In the genomic region with DNA sequence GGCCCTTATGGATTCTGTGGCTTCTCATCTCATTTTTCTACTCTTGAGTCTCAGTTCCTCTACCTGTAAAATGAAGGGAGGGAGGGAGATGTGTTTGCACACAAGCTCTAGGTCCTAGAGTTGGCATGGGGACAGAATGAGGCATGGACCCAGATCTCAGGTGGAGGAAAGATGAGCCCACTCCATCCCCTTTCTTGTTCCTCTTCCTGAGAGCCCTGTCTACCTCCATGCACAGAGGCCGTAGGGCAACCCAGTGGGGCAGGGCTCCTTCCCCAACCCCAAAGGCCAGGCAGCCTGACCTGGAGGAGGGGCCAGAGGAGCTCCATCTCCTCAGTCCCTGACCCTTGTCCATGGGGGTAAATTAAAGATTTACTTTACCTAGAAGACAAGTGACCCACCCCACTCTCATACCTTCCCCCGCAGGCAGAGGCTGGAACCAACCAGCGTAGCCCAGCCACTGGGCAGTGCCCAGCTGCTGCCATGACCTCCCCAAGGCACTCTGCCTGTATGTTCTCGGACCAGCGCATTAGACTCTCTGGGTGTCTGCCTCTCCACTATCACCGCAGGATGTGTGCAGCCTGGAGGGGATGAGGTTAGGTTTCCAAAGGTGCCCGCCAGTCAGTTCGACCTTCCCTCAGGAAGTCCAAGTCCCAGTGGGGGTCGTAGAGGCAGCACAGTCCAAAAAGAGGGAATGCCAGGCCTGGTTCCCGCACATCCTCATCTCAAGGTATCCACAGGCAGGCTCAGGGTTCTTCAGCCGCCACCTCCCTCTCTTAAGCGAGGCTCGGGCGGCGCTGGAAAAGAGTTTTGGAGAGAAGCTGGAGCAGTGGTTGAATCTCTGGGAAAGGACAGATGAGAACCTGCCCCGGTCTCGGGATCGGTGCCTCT, we compare ENCODE assay signal across 1 cellular context.
TF ChIP-seq lines count a peak whose summit lies in the region.

No MANE protein-coding gene starts in this region.

TF ChIP-seq in HCT116, 20 proteins besides CTCF, POLR2A, EP300 and RAD21:
- TF ChIP-seq YY1 (IDR thresholded peaks at IDR 0.05; ENCODE audit: extremely low read depth, insufficient replicate concordance, low read depth, low read length) (no peak), CEBPB (IDR thresholded peaks at IDR 0.05; ENCODE audit: low read depth) (no peak), EGR1 (IDR thresholded peaks at IDR 0.05; ENCODE audit: low read depth) (no peak), FOSL1 (IDR thresholded peaks at IDR 0.05; ENCODE audit: low read depth) (no peak), EZH2phosphoT487 (IDR thresholded peaks at IDR 0.05; ENCODE audit: borderline replicate concordance) (no peak), POLR2AphosphoS5 (IDR thresholded peaks at IDR 0.05; ENCODE audit: low read depth, low read length) (no peak), SP1 (IDR thresholded peaks at IDR 0.05; ENCODE audit: low read depth) (no peak), CBX3 (IDR thresholded peaks at IDR 0.05; ENCODE audit: low read depth) (no peak), SIN3A (IDR thresholded peaks at IDR 0.05; ENCODE audit: low read depth) (no peak)
- TF ChIP-seq, protein P1, sequence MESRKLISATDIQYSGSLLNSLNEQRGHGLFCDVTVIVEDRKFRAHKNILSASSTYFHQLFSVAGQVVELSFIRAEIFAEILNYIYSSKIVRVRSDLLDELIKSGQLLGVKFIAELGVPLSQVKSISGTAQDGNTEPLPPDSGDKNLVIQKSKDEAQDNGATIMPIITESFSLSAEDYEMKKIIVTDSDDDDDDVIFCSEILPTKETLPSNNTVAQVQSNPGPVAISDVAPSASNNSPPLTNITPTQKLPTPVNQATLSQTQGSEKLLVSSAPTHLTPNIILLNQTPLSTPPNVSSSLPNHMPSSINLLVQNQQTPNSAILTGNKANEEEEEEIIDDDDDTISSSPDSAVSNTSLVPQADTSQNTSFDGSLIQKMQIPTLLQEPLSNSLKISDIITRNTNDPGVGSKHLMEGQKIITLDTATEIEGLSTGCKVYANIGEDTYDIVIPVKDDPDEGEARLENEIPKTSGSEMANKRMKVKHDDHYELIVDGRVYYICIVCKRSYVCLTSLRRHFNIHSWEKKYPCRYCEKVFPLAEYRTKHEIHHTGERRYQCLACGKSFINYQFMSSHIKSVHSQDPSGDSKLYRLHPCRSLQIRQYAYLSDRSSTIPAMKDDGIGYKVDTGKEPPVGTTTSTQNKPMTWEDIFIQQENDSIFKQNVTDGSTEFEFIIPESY (IDR thresholded peaks at IDR 0.05; ENCODE audit: extremely low read depth, insufficient replicate concordance, low read length) = no peak
TF ChIP-seq in HCT116: peak in this region for 0.
